23 cellular contexts compared by ENCODE assay signal in the genomic region with DNA sequence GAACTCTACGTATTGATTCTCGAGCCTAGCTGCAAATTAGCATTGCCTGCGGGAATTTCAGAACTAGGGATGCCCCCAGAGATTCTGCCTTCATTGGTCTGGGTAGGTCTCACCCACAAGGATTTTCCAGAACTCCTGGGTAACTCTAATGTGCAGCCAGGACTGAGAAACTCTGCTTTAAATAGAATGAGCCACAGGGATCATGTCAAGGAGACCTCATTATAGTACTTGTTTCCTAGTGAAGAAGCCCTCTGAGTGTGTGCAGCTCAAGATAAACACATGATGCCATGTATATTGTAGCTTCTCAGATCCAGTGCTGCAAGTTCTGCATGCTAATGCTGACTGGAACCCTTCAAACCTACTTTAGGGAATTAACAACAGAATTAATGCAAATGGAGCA.
"Had no signal": no experiment of that assay in that cellular context is flagged by ENCODE, and none has a peak within 500 bp of the region (broad histone marks: within the 10 kb centered on the region; RNA-seq: fewer than 3 reads in every experiment).

No MANE protein-coding gene starts in this region.

- H3K27ac ChIP-seq: hepatocyte, left lung, lower lobe of right lung, ovary, psoas muscle, right lobe of liver, suprapubic skin, vagina had no signal

- ATAC-seq: effector memory CD8-positive, alpha-beta T cell; left lung; lower lobe of right lung; natural killer cell; right lobe of liver; stimulated activated naive CD8-positive, alpha-beta T cell treated with anti-CD3 and anti-CD28 coated beads, Interleukin-15, amount 100 ng/mL, for 72 hours had no signal

- H2AFZ ChIP-seq: hepatocyte had no signal

- DNase-seq: cortex of kidney; effector memory CD8-positive, alpha-beta T cell; erythroblast; kidney; left lung; lower lobe of right lung; natural killer cell; occipital lobe; ovary; posterior cingulate gyrus; psoas muscle; right lobe of liver; stimulated activated CD4-positive, alpha-beta T cell treated with anti-CD3 and anti-CD28 coated beads, Interleukin-12 subunit alpha, Interleukin-12 subunit beta, amount 100 ng/mL, for 4 hours; stimulated activated CD4-positive, alpha-beta T cell treated with anti-CD3 and anti-CD28 coated beads, Interleukin-1b, Interleukin-23, amount 100 ng/mL, for 48 hours; stimulated activated CD4-positive, alpha-beta T cell treated with anti-CD3 and anti-CD28 coated beads, Interleukin-4, amount 100 ng/mL, for 1 hour; stimulated activated CD8-positive, alpha-beta memory T cell treated with anti-CD3 and anti-CD28 coated beads, Interleukin-4, amount 100 ng/mL, for 48 hours; stimulated activated naive CD4-positive, alpha-beta T cell; stimulated activated naive CD8-positive, alpha-beta T cell treated with anti-CD3 and anti-CD28 coated beads, Interleukin-15, amount 100 ng/mL, for 72 hours; trophoblast cell had no signal

- H3K27me3 ChIP-seq: left lung, ovary, right lobe of liver, vagina had no signal

- H3K79me2 ChIP-seq: hepatocyte had no signal

- H3K36me3 ChIP-seq: left lung, lower lobe of right lung, ovary, right lobe of liver, suprapubic skin, vagina had no signal

- H3K4me1 ChIP-seq: psoas muscle, right lobe of liver, vagina had no signal

- H3K9me3 ChIP-seq: ovary, right lobe of liver, vagina had no signal

- H3K4me3 ChIP-seq: hepatocyte, left lung, lower lobe of right lung, ovary, psoas muscle, right lobe of liver, smooth muscle cell, suprapubic skin, vagina had no signal

- H3K4me2 ChIP-seq: hepatocyte, smooth muscle cell had no signal
